1 cellular context compared by ENCODE assay signal in the genomic region with DNA sequence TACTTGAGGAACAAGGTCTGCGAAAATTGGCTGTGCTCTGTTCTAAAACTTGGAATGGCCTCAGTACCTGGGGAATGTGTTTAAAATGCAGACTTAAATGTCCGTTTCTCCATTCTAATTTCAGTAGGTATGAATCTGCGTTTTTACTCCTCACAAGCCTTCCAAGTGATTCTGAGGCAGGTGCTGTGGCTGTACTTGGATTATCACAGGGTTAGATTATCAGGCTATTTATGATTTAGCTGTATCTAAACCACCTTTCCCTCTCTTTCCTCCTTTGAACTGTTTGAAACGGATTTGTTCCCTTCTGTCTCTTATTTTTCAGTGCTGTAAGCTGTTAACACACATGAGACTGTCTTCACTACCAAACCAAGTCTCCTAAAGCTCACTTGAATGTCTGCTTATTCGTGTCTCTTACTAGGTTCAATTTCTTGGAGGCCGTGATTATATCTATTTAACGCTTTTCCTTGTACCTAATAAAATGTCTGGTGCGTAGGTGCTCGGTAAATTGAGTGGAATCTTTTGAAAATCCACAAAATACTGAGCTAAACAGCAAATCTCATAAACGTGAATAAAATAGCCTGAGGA.
TF ChIP-seq lines count a peak whose summit lies in the region.

No MANE protein-coding gene starts in this region.

TF ChIP-seq in IMR-90, 13 proteins besides CTCF, POLR2A, EP300 and RAD21:
- TF ChIP-seq MXI1 (IDR thresholded peaks at IDR 0.05; ENCODE audit: borderline replicate concordance, low read depth, low read length) (no peak), SMC3 (IDR thresholded peaks at IDR 0.05; ENCODE audit: low read depth, low read length) (no peak), RCOR1 (IDR thresholded peaks at IDR 0.05; ENCODE audit: insufficient replicate concordance, low read length) (no peak), BHLHE40 (IDR thresholded peaks at IDR 0.05; ENCODE audit: low read depth, low read length) (no peak), MAFK (IDR thresholded peaks at IDR 0.05; ENCODE audit: low read depth, low read length) (no peak), CHD1 (IDR thresholded peaks at IDR 0.05; ENCODE audit: low read depth, low read length) (no peak), RFX5 (IDR thresholded peaks at IDR 0.05; ENCODE audit: low read depth, low read length) (no peak), USF2 (IDR thresholded peaks at IDR 0.05; ENCODE audit: low read depth, low read length) (no peak), MAZ (IDR thresholded peaks at IDR 0.05; ENCODE audit: borderline replicate concordance, low read depth, low read length) (no peak), CEBPB (IDR thresholded peaks at IDR 0.05; ENCODE audit: low read depth, low read length) (no peak), NFE2L2 (IDR thresholded peaks at IDR 0.05; ENCODE audit: low read depth, low read length) (no peak), FOS (IDR thresholded peaks at IDR 0.05; ENCODE audit: low read depth, low read length) (no peak)
- TF ChIP-seq, protein P1, sequence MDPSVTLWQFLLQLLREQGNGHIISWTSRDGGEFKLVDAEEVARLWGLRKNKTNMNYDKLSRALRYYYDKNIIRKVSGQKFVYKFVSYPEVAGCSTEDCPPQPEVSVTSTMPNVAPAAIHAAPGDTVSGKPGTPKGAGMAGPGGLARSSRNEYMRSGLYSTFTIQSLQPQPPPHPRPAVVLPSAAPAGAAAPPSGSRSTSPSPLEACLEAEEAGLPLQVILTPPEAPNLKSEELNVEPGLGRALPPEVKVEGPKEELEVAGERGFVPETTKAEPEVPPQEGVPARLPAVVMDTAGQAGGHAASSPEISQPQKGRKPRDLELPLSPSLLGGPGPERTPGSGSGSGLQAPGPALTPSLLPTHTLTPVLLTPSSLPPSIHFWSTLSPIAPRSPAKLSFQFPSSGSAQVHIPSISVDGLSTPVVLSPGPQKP (IDR thresholded peaks at IDR 0.05; ENCODE audit: borderline replicate concordance, low read depth, low read length): no peak
